In genomic region chrX:49041683-49042529, GRCh38 we compare ENCODE assay signal across 8 cellular contexts. TPM values are rescaled to one million over a fixed set of nuclear protein-coding genes. Genes with fewer than 3 reads are reported as not detected.
DNase-seq lines count a peak whose midpoint lies in the region; ATAC-seq and TF ChIP-seq lines count a peak whose summit lies in the region.

No MANE protein-coding gene starts in this region.

- peaks cover 32% of the 10 kb centered on the region for H3K4me1 ChIP-seq in CD4-positive, CD25-positive, alpha-beta regulatory T cell (ENCODE audit: control insufficient read depth, insufficient read depth, low read length, poor library complexity, severe bottlenecking)
- peaks cover 0 to 19% of the 10 kb centered on the region in 2 donors for H3K4me1 ChIP-seq in right atrium auricular region
- peaks cover 24% of the 10 kb centered on the region for H3K4me1 ChIP-seq in skeletal muscle satellite cell (ENCODE audit: control insufficient read depth, insufficient read depth, low read length)

- H3K4me2 ChIP-seq in skeletal muscle satellite cell (ENCODE audit: low read length) = peak overlapping the region; percentile 83

- peak overlapping the region; percentile 97 for H3K9ac ChIP-seq in skeletal muscle satellite cell (ENCODE audit: low read depth, low read length)

- H3K27me3 ChIP-seq in CD4-positive, CD25-positive, alpha-beta regulatory T cell (ENCODE audit: control insufficient read depth, insufficient read depth, low read length) = no peaks in the 10 kb centered on the region
- H3K27me3 ChIP-seq in right atrium auricular region (no peaks in the 10 kb centered on the region), skeletal muscle satellite cell (ENCODE audit: control insufficient read depth, insufficient read depth, low read length) (no peaks in the 10 kb centered on the region)

- no peak for ATAC-seq in CD4-positive, CD25-positive, alpha-beta regulatory T cell (ENCODE audit: low read depth in 2 of 2)
- ATAC-seq in HG03442 (IDR thresholded peaks at IDR 0.05; ENCODE audit: unreplicated experiment) (no peak), GM18520 (IDR thresholded peaks at IDR 0.05; ENCODE audit: unreplicated experiment) (no peak)

- peak overlapping the region; percentile 92 to 97 (median 95) for H3K27ac Mint-ChIP-seq in CD4-positive, CD25-positive, alpha-beta regulatory T cell
- peak overlapping the region; percentile 93 to 95 (median 94) for H3K27ac Mint-ChIP-seq in IgD-negative memory B cell
- H3K27ac Mint-ChIP-seq in activated naive CD4-positive, alpha-beta T cell treated with anti-CD3 and anti-CD28 coated beads, Interleukin-2, amount 10 ng/mL, durations not matched to agents 7 days and 5 days = peak overlapping the region; percentile 93

- peak overlapping the region; percentile 94 for H3K27ac ChIP-seq in CD4-positive, CD25-positive, alpha-beta regulatory T cell (ENCODE audit: insufficient read depth, low read length, poor library complexity, severe bottlenecking)
- H3K27ac ChIP-seq in right atrium auricular region = peak overlapping the region; percentile 97 to 99

- no peaks in the 10 kb centered on the region for H3K27me3 Mint-ChIP-seq in CD4-positive, CD25-positive, alpha-beta regulatory T cell
- no peaks in the 10 kb centered on the region for H3K27me3 Mint-ChIP-seq in IgD-negative memory B cell
- H3K27me3 Mint-ChIP-seq in activated naive CD4-positive, alpha-beta T cell treated with anti-CD3 and anti-CD28 coated beads, Interleukin-2, amount 10 ng/mL, durations not matched to agents 7 days and 5 days = no peaks in the 10 kb centered on the region

- DNase-seq in CD4-positive, CD25-positive, alpha-beta regulatory T cell = peak in 2 of 3 donors; percentile 12 to 30
- DNase-seq in activated naive CD4-positive, alpha-beta T cell treated with anti-CD3 and anti-CD28 coated beads, Interleukin-2, amount 10 ng/mL, durations not matched to agents 7 days and 5 days = peak; percentile 29
- DNase-seq in right atrium auricular region (ENCODE audit: low spot score) (no peak), COR-L47 (lab: John Stamatoyannopoulos, UW) (no peak)

- CTCF ChIA-PET in activated naive CD4-positive, alpha-beta T cell treated with anti-CD3 and anti-CD28 coated beads, Interleukin-2, amount 10 ng/mL, durations not matched to agents 7 days and 5 days (lab: Charles Lee) = interaction anchor here (0.5 to 2.9 kb wide), 3 partner anchors 39 to 105 kb away, joined by 3 to 9 read pairs (median 5); no protein-coding TSS in a partner anchor

- peaks cover 0 to 40% (median 17%) of the 10 kb centered on the region in 4 donors for H3K4me1 Mint-ChIP-seq in CD4-positive, CD25-positive, alpha-beta regulatory T cell
- peaks cover 8 to 16% (median 14%) of the 10 kb centered on the region in 3 donors for H3K4me1 Mint-ChIP-seq in IgD-negative memory B cell
- H3K4me1 Mint-ChIP-seq in activated naive CD4-positive, alpha-beta T cell treated with anti-CD3 and anti-CD28 coated beads, Interleukin-2, amount 10 ng/mL, durations not matched to agents 7 days and 5 days = peaks cover 48% of the 10 kb centered on the region

- TF ChIP-seq CTCF in right atrium auricular region (IDR thresholded peaks at IDR 0.05) = no peak

- peak overlapping the region; percentile 89 to 97 (median 90) for H3K4me3 Mint-ChIP-seq in CD4-positive, CD25-positive, alpha-beta regulatory T cell
- peak overlapping the region; percentile 77 to 96 (median 88) for H3K4me3 Mint-ChIP-seq in IgD-negative memory B cell
- H3K4me3 Mint-ChIP-seq in activated naive CD4-positive, alpha-beta T cell treated with anti-CD3 and anti-CD28 coated beads, Interleukin-2, amount 10 ng/mL, durations not matched to agents 7 days and 5 days = peak overlapping the region; percentile 92

- H3K9me3 ChIP-seq in CD4-positive, CD25-positive, alpha-beta regulatory T cell (ENCODE audit: control insufficient read depth in 2 of 2, low read length in 2 of 2) = no peaks in the 10 kb centered on the region
- H3K9me3 ChIP-seq in right atrium auricular region (peaks cover 0 to 4% of the 10 kb centered on the region in 2 donors), skeletal muscle satellite cell (replicated peaks; ENCODE audit: low read length) (no peaks in the 10 kb centered on the region)

- peaks cover 15% of the 10 kb centered on the region for H3K36me3 ChIP-seq in CD4-positive, CD25-positive, alpha-beta regulatory T cell (ENCODE audit: control insufficient read depth, insufficient read depth, low read length)
- H3K36me3 ChIP-seq in right atrium auricular region (peaks cover 27% of the 10 kb centered on the region), skeletal muscle satellite cell (ENCODE audit: insufficient read depth, low read length) (peaks cover 25% of the 10 kb centered on the region)

- peaks cover 10% of the 10 kb centered on the region for H3K36me3 Mint-ChIP-seq in CD4-positive, CD25-positive, alpha-beta regulatory T cell
- no peaks in the 10 kb centered on the region for H3K36me3 Mint-ChIP-seq in IgD-negative memory B cell
- H3K36me3 Mint-ChIP-seq in activated naive CD4-positive, alpha-beta T cell treated with anti-CD3 and anti-CD28 coated beads, Interleukin-2, amount 10 ng/mL, durations not matched to agents 7 days and 5 days = peaks cover 19% of the 10 kb centered on the region

- no peaks in the 10 kb centered on the region for H3K9me3 Mint-ChIP-seq in CD4-positive, CD25-positive, alpha-beta regulatory T cell
- H3K9me3 Mint-ChIP-seq in IgD-negative memory B cell = peaks cover 0 to 3% (median 0%) of the 10 kb centered on the region in 3 donors
- H3K9me3 Mint-ChIP-seq in activated naive CD4-positive, alpha-beta T cell treated with anti-CD3 and anti-CD28 coated beads, Interleukin-2, amount 10 ng/mL, durations not matched to agents 7 days and 5 days = no peaks in the 10 kb centered on the region

- peak overlapping the region; percentile 83 for H3K4me3 ChIP-seq in CD4-positive, CD25-positive, alpha-beta regulatory T cell (ENCODE audit: low read depth, low read length)
- H3K4me3 ChIP-seq in right atrium auricular region (peak overlapping the region; percentile 81 to 93), skeletal muscle satellite cell (ENCODE audit: low read length) (peak overlapping the region; percentile 72)

RNA-seq across cellular contexts. Expression of gene TFE3, which starts 1.3 kb away (rescaled TPM):
- 44.2 TPM for total RNA-seq in CD4-positive, CD25-positive, alpha-beta regulatory T cell
- polyA plus RNA-seq in CD4-positive, CD25-positive, alpha-beta regulatory T cell = 1 to 10 TPM; 3.4 to 5.1 (median 4.4) TPM
- 6.7 TPM for polyA plus RNA-seq in IgD-negative memory B cell
- total RNA-seq in right atrium auricular region = 10 to 100 TPM; 25.8 to 60.3 TPM
- total RNA-seq in skeletal muscle satellite cell (2012; rRNA removed) = 35.5 and 38.7 TPM in 2 replicates

RNA-seq across cellular contexts. Expression of gene CCDC120, which starts 16.9 kb away (rescaled TPM):
- total RNA-seq in CD4-positive, CD25-positive, alpha-beta regulatory T cell = 10.2 TPM
- under 1 TPM; 0.13 to 0.34 (median 0.30) TPM for polyA plus RNA-seq in CD4-positive, CD25-positive, alpha-beta regulatory T cell
- polyA plus RNA-seq in IgD-negative memory B cell = 1.2 TPM
- 1 to 10 TPM; 1.3 to 2.2 TPM for total RNA-seq in right atrium auricular region
- total RNA-seq in skeletal muscle satellite cell (2012; rRNA removed) = 0.25 and 0.44 TPM in 2 replicates

RNA-seq across cellular contexts. Expression of gene PRAF2, which starts 31.9 kb away (rescaled TPM):
- 20.4 TPM for total RNA-seq in CD4-positive, CD25-positive, alpha-beta regulatory T cell
- polyA plus RNA-seq in CD4-positive, CD25-positive, alpha-beta regulatory T cell = 10 to 100 TPM; 40.6 to 49.4 (median 44.0) TPM
- polyA plus RNA-seq in IgD-negative memory B cell = 37.6 TPM
- 10 to 100 TPM; 11.5 to 29.7 TPM for total RNA-seq in right atrium auricular region
- 16.2 and 19.2 TPM in 2 replicates for total RNA-seq in skeletal muscle satellite cell (2012; rRNA removed)

RNA-seq across cellular contexts. Expression of gene WDR45, which starts 37.8 kb away (rescaled TPM):
- total RNA-seq in CD4-positive, CD25-positive, alpha-beta regulatory T cell = 85.6 TPM
- 10 to 100 TPM; 62.8 to 72.1 (median 68.2) TPM for polyA plus RNA-seq in CD4-positive, CD25-positive, alpha-beta regulatory T cell
- 58.3 TPM for polyA plus RNA-seq in IgD-negative memory B cell
- 100 to 1,000 TPM in 1 of 2 donors, 10 to 100 TPM in 1; 78.3 to 117 TPM for total RNA-seq in right atrium auricular region
- 37.8 and 39.0 TPM in 2 replicates for total RNA-seq in skeletal muscle satellite cell (2012; rRNA removed)

RNA-seq across cellular contexts. Expression of gene GRIPAP1, which starts 39.8 kb away (rescaled TPM):
- 126 TPM for total RNA-seq in CD4-positive, CD25-positive, alpha-beta regulatory T cell
- polyA plus RNA-seq in CD4-positive, CD25-positive, alpha-beta regulatory T cell = 10 to 100 TPM in 1 of 4 donors, 1 to 10 TPM in 3; 8.3 to 10.6 (median 9.2) TPM
- polyA plus RNA-seq in IgD-negative memory B cell = 22.5 TPM
- 10 to 100 TPM in 1 of 2 donors, 1 to 10 TPM in 1; 9.6 to 16.0 TPM for total RNA-seq in right atrium auricular region
- total RNA-seq in skeletal muscle satellite cell (2012; rRNA removed) = 5.2 and 9.9 TPM in 2 replicates

Comparison
In these comparisons a context has a peak if more than half of its experiments do, and no peak if none do; other contexts are left out.
1. DNase-seq: peak in CD4-positive, CD25-positive, alpha-beta regulatory T cell (2 of 3) and activated naive CD4-positive, alpha-beta T cell treated with anti-CD3 and anti-CD28 coated beads, Interleukin-2, amount 10 ng/mL, durations not matched to agents 7 days and 5 days (single experiment); none in right atrium auricular region (single experiment) and COR-L47 (single experiment).
2. Peak in every context shown above with its lines, with median percentiles within 50 percentile points of each other: H3K4me3 ChIP-seq, H3K27ac Mint-ChIP-seq and H3K4me3 Mint-ChIP-seq.